10 cellular contexts compared by ENCODE assay signal in the genomic region with DNA sequence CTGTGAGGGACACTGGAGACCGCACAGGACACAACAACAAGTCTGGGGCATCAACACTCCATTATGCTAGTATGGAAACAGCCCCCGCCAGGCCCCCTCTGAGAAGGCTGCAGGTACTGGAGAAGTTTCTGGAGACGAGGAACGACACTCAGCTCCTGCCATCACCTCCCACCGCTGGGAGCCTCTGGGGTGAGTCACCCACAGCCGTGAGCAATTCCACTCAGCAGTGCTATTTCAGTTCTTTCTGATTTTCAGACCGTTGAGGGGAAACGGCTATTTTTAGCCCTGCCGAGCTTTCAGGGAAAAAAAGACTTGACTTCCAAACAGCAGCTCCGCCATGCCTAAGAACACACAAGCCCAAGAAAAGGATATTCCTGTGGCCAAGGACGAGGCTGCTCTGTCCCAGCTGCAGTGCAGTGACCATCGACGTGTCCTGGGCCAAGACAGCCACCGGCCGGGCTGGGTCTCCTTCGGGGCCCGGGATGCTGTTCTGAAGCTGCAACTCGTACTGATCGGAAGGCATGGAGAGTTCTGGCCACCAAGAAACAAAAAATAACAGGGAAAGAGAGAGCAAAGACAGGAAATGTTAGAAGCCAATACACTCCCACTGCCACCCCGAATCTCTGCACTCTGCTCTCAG. TPM values are rescaled to one million over a fixed set of nuclear protein-coding genes. Genes with fewer than 3 reads are reported as not detected.
DNase-seq lines count a peak whose midpoint lies in the region; ATAC-seq, FAIRE-seq and TF ChIP-seq lines count a peak whose summit lies in the region.
"Had no signal": no experiment of that assay in that cellular context is flagged by ENCODE, and none has a peak within 500 bp of the region (broad histone marks: within the 10 kb centered on the region; RNA-seq: fewer than 3 reads in every experiment).

No MANE protein-coding gene starts in this region.

- DNase-seq in HT1080 (ENCODE audit: low read depth) (peak; percentile 77), heart left ventricle (peak in 3 of 5 donors; percentile 32 to 67 (median 49)), NCI-H2029 treated with DMSO at 0.1 percent for 48 hours (lab: John Stamatoyannopoulos, UW) (no peak), kidney (no peak), NCI-H2107 (lab: John Stamatoyannopoulos, UW) (no peak), NCI-H2196 treated with DMSO at 0.1 percent for 48 hours (lab: John Stamatoyannopoulos, UW; ENCODE audit: unreplicated experiment) (no peak)
- no peak for DNase-seq in stimulated activated effector memory CD8-positive, alpha-beta T cell treated with anti-CD3 and anti-CD28 coated beads, Interleukin-12 subunit alpha, Interleukin-12 subunit beta, amount 100 ng/mL, for 72 hours (ENCODE audit: low spot score in 2 of 2)
- DNase-seq: activated T-cell treated with anti-CD3 and anti-CD28 coated beads, Interleukin-2, amount 50 U/mL, for 4 hours; NCI-H1694 treated with DMSO at 0.1 percent for 48 hours had no signal

- H3K27ac ChIP-seq in angular gyrus (ENCODE audit: low read depth, low read length), result peak overlapping the region; percentile 77
- H3K27ac ChIP-seq in heart left ventricle, result peak overlapping the region in 4 of 12 donors; percentile 30 to 73 (median 55)
- no peak overlapping the region for H3K27ac ChIP-seq in kidney (ENCODE audit: low read depth in 2 of 2, low read length in 2 of 2)

- no peaks in the 10 kb centered on the region for H3K9me3 Mint-ChIP-seq in stimulated activated effector memory CD8-positive, alpha-beta T cell treated with anti-CD3 and anti-CD28 coated beads, Interleukin-12 subunit alpha, Interleukin-12 subunit beta, amount 100 ng/mL, for 72 hours
- H3K9me3 Mint-ChIP-seq: activated T-cell treated with anti-CD3 and anti-CD28 coated beads, Interleukin-2, amount 50 U/mL, for 4 hours had no signal

- FAIRE-seq in kidney (lab: Jason Lieb, UNC), result no peak

- peak in 3 of 4 donors; percentile 64 to 90 (median 83) for ATAC-seq in heart left ventricle
- no peak for ATAC-seq in stimulated activated effector memory CD8-positive, alpha-beta T cell treated with anti-CD3 and anti-CD28 coated beads, Interleukin-12 subunit alpha, Interleukin-12 subunit beta, amount 100 ng/mL, for 72 hours
- ATAC-seq: activated T-cell treated with anti-CD3 and anti-CD28 coated beads, Interleukin-2, amount 50 U/mL, for 4 hours had no signal

- 29 to 43% (median 36%) methylated on average over 20 of the region's 20 CpGs for WGBS in heart left ventricle, 4 donors

- peaks cover 24% of the 10 kb centered on the region for H3K4me1 Mint-ChIP-seq in stimulated activated effector memory CD8-positive, alpha-beta T cell treated with anti-CD3 and anti-CD28 coated beads, Interleukin-12 subunit alpha, Interleukin-12 subunit beta, amount 100 ng/mL, for 72 hours

- TF ChIP-seq CTCF in heart left ventricle (IDR thresholded peaks at IDR 0.05), result no peak
- no peak for TF ChIP-seq CTCF in kidney (IDR thresholded peaks at IDR 0.05; ENCODE audit: borderline replicate concordance, extremely low read depth, insufficient read depth)

- H3K36me3 Mint-ChIP-seq in stimulated activated effector memory CD8-positive, alpha-beta T cell treated with anti-CD3 and anti-CD28 coated beads, Interleukin-12 subunit alpha, Interleukin-12 subunit beta, amount 100 ng/mL, for 72 hours, result peaks cover 67% of the 10 kb centered on the region

- H3K4me1 ChIP-seq in heart left ventricle (peaks cover 0 to 16% (median 12%) of the 10 kb centered on the region in 12 donors), kidney (ENCODE audit: control insufficient read depth in 1 of 2, insufficient read depth in 1 of 2, low read depth in 1 of 2, low read length in 2 of 2) (no peaks in the 10 kb centered on the region)

- peaks cover 0 to 40% (median 0%) of the 10 kb centered on the region in 9 donors for H3K36me3 ChIP-seq in heart left ventricle
- H3K36me3 ChIP-seq in kidney (ENCODE audit: control insufficient read depth in 1 of 2, insufficient read depth in 2 of 2, low read length in 2 of 2), result peaks cover 16 to 26% of the 10 kb centered on the region in 2 donors

- H3K9me3 ChIP-seq in heart left ventricle, result no peaks in the 10 kb centered on the region
- H3K9me3 ChIP-seq in kidney (ENCODE audit: control insufficient read depth in 1 of 2, low read length in 2 of 2), result no peaks in the 10 kb centered on the region

- peak overlapping the region; percentile 78 for H3K27ac Mint-ChIP-seq in stimulated activated effector memory CD8-positive, alpha-beta T cell treated with anti-CD3 and anti-CD28 coated beads, Interleukin-12 subunit alpha, Interleukin-12 subunit beta, amount 100 ng/mL, for 72 hours

- no peak overlapping the region for H3K4me3 Mint-ChIP-seq in stimulated activated effector memory CD8-positive, alpha-beta T cell treated with anti-CD3 and anti-CD28 coated beads, Interleukin-12 subunit alpha, Interleukin-12 subunit beta, amount 100 ng/mL, for 72 hours
- H3K4me3 Mint-ChIP-seq: activated T-cell treated with anti-CD3 and anti-CD28 coated beads, Interleukin-2, amount 50 U/mL, for 4 hours had no signal

- no peak for TF ChIP-seq POLR2A in heart left ventricle (IDR thresholded peaks at IDR 0.05)

- H3K4me3 ChIP-seq in heart left ventricle, result peak overlapping the region in 3 of 12 donors; percentile 10 to 23 (median 10)
- H3K4me3 ChIP-seq in kidney (ENCODE audit: low read length in 2 of 2), result no peak overlapping the region

- H3K27me3 ChIP-seq in heart left ventricle, result no peaks in the 10 kb centered on the region

- no peak overlapping the region for H3K9ac ChIP-seq in kidney (ENCODE audit: low read length in 2 of 2)

- intact Hi-C loops in heart left ventricle (cut with DNase I) (no loop called here), kidney (cut with DNase I) (no loop called here)

RNA-seq across cellular contexts. Expression of a gene that starts 40.8 kb away (rescaled TPM):
- 0.23 and 0.39 TPM in 2 replicates for total RNA-seq in HT1080 (2014; rRNA removed; shearing (Covaris generic))
- polyA plus RNA-seq in HT1080 (2015; cell fraction: cytosol; rRNA removed), result 0.19 TPM in 2 replicates
- 0.30 and 0.87 TPM in 2 replicates for polyA plus RNA-seq in HT1080 (2015; cell fraction: nucleus; rRNA removed)
- total RNA-seq in heart left ventricle (1 to 10 TPM; 1.3 to 9.7 (median 2.8) TPM), kidney (22.9 TPM)
- polyA plus RNA-seq in heart left ventricle (1 to 10 TPM; 1.5 to 1.7 TPM), kidney (ENCODE audit: insufficient read depth, low read depth, low replicate concordance) (5.6 TPM)

Comparison
In these comparisons a context has a peak if more than half of its experiments do, and no peak if none do; other contexts are left out.
1. DNase-seq: peak in HT1080 (single experiment) and heart left ventricle (3 of 5); none in stimulated activated effector memory CD8-positive, alpha-beta T cell treated with anti-CD3 and anti-CD28 coated beads, Interleukin-12 subunit alpha, Interleukin-12 subunit beta, amount 100 ng/mL, for 72 hours (0 of 2), NCI-H2029 treated with DMSO at 0.1 percent for 48 hours (single experiment), kidney (single experiment), NCI-H2107 (single experiment) and NCI-H2196 treated with DMSO at 0.1 percent for 48 hours (single experiment).